In the genomic region with DNA sequence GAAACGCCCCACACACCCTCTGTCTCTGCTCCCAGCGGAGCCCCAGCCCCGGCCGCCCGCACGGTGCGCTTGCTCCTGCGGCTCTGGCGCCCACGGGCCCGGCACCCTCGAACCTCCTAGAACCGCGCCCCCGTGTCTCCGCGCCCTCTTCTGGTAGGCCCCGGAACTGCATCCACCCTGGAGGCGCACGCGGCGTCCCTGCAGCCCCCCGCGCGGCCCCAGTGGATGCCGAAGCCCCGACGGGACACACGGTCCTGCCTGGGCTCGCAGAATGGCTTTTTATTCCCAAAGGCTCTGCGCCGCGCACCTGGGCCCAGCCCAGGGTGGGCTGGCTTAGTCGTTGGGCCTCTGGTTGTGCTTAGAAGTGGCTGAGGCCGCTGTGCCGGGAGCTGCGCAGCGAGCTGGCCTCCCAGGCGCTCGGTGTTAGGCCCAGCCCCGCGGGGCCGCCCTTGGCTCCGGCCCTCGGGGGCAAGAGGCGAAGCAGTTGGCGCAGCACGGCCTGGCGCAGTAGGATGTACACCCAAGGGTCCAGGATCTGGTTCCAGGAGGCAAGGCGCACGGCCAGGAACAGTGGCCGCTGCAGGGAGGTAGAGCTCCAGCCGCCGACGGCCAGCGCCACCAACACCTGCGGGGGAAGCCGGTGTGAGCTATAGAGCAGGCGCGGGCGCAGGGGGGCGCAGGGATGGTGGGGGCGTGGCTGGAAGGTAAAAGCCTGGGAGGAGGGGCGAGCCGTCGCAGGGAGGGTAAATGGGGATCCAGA, we compare ENCODE assay signal across 7 cellular contexts. TPM values are rescaled to one million over a fixed set of nuclear protein-coding genes. Genes with fewer than 3 reads are reported as not detected.
DNase-seq lines count a peak whose midpoint lies in the region; ATAC-seq lines count a peak whose summit lies in the region.

No MANE protein-coding gene starts in this region.

- peaks cover 7% of the 10 kb centered on the region for H3K36me3 Mint-ChIP-seq in activated CD4-positive, alpha-beta memory T cell treated with anti-CD3 and anti-CD28 coated beads for 36 hours

- H3K27ac ChIP-seq in ectodermal cell (ENCODE audit: insufficient read depth, low read depth, low read length, poor library complexity, severe bottlenecking) (no peak overlapping the region), mesenchymal stem cell (ENCODE audit: low read length, poor library complexity, severe bottlenecking) (no peak overlapping the region)

- peak overlapping the region; percentile 43 for H4K91ac ChIP-seq in mesenchymal stem cell (ENCODE audit: low read length)

- H3K79me1 ChIP-seq in mesenchymal stem cell (replicated peaks; ENCODE audit: low read length, poor library complexity, severe bottlenecking): peaks cover 8% of the 10 kb centered on the region

- peak; percentile 80 for DNase-seq in NCI-H2196 (lab: John Stamatoyannopoulos, UW; ENCODE audit: unreplicated experiment)
- peak; percentile 86 for DNase-seq in activated CD4-positive, alpha-beta memory T cell treated with anti-CD3 and anti-CD28 coated beads for 36 hours
- peak; percentile 66 for DNase-seq in mesenchymal stem cell
- DNase-seq in stimulated activated CD8-positive, alpha-beta memory T cell treated with anti-CD3 and anti-CD28 coated beads, Interleukin-2, amount 100 ng/mL, for 48 hours (ENCODE audit: low read depth in 2 of 2): peak; percentile 82 to 83

- peak overlapping the region in 1 of 2 experiments; percentile 2 for H3K4ac ChIP-seq in mesenchymal stem cell (ENCODE audit: low read depth in 1 of 2, low read length in 2 of 2)

- peak overlapping the region; percentile 67 for H4K8ac ChIP-seq in mesenchymal stem cell (ENCODE audit: low read length)

- H2AFZ ChIP-seq in mesenchymal stem cell (ENCODE audit: low read depth, low read length): peak overlapping the region; percentile 86

- intact Hi-C loops in activated CD4-positive, alpha-beta memory T cell treated with anti-CD3 and anti-CD28 coated beads for 36 hours (cut with micrococcal nuclease): loop anchor here (2.0 to 5.0 kb wide), 2 partner anchors 40 to 335 kb away; a partner anchor contains a TSS

- no peak overlapping the region for H2AK5ac ChIP-seq in mesenchymal stem cell (ENCODE audit: low read length, severe bottlenecking)

- H2BK12ac ChIP-seq in mesenchymal stem cell (ENCODE audit: low read length in 2 of 2): peak overlapping the region in 1 of 2 experiments; percentile 1

- H3K27ac Mint-ChIP-seq in activated CD4-positive, alpha-beta memory T cell treated with anti-CD3 and anti-CD28 coated beads for 36 hours: no peak overlapping the region

- POLR2A ChIA-PET in activated CD4-positive, alpha-beta memory T cell treated with anti-CD3 and anti-CD28 coated beads for 36 hours (lab: Charles Lee): no interaction called here

- no peak overlapping the region for H2BK15ac ChIP-seq in mesenchymal stem cell (ENCODE audit: low read depth, poor library complexity, severe bottlenecking)

- CTCF ChIA-PET in activated CD4-positive, alpha-beta memory T cell treated with anti-CD3 and anti-CD28 coated beads for 36 hours (lab: Charles Lee): interaction anchor here (0.5 to 3.6 kb wide), 21 partner anchors 8 to 554 kb away, joined by 3 to 29 read pairs (median 4); a partner anchor contains a TSS

- no peak overlapping the region for H3K4me3 Mint-ChIP-seq in activated CD4-positive, alpha-beta memory T cell treated with anti-CD3 and anti-CD28 coated beads for 36 hours

- no peak overlapping the region for H3K14ac ChIP-seq in mesenchymal stem cell (ENCODE audit: low read length in 2 of 2)

- peaks cover 18% of the 10 kb centered on the region for H3K27me3 Mint-ChIP-seq in activated CD4-positive, alpha-beta memory T cell treated with anti-CD3 and anti-CD28 coated beads for 36 hours

- peak overlapping the region; percentile 37 to 68 for H3K18ac ChIP-seq in mesenchymal stem cell (ENCODE audit: low read depth in 1 of 2, low read length in 2 of 2)

- peak overlapping the region; percentile 27 for H3K4me3 ChIP-seq in ectodermal cell (ENCODE audit: insufficient read depth, low read depth, low read length)
- no peak overlapping the region for H3K4me3 ChIP-seq in mesenchymal stem cell (ENCODE audit: insufficient read depth in 1 of 2, low read depth in 1 of 2, low read length in 2 of 2)

- H3K4me2 ChIP-seq in mesenchymal stem cell (ENCODE audit: low read length, poor library complexity, severe bottlenecking): peak overlapping the region; percentile 30

- no peaks in the 10 kb centered on the region for H3K9me3 ChIP-seq in ectodermal cell (ENCODE audit: control insufficient read depth, low read length)
- H3K9me3 ChIP-seq in mesenchymal stem cell (ENCODE audit: control insufficient read depth, low read length): no peaks in the 10 kb centered on the region

- H3K36me3 ChIP-seq in ectodermal cell (ENCODE audit: control insufficient read depth, insufficient read depth, low read length): peaks cover 6% of the 10 kb centered on the region
- H3K36me3 ChIP-seq in mesenchymal stem cell (ENCODE audit: control insufficient read depth in 1 of 2, insufficient read depth in 2 of 2, low read depth in 1 of 2, low read length in 2 of 2): peaks cover 33 to 77% of the 10 kb centered on the region in 2 experiments

- no peaks in the 10 kb centered on the region for H3K9me3 Mint-ChIP-seq in activated CD4-positive, alpha-beta memory T cell treated with anti-CD3 and anti-CD28 coated beads for 36 hours

- H3K9ac ChIP-seq in mesenchymal stem cell (ENCODE audit: low read length): no peak overlapping the region

- H2BK5ac ChIP-seq in mesenchymal stem cell (ENCODE audit: low read depth, low read length, poor library complexity, severe bottlenecking): no peak overlapping the region

- H3K4me1 ChIP-seq in ectodermal cell (ENCODE audit: control insufficient read depth, insufficient read depth, low read length): peaks cover 21% of the 10 kb centered on the region
- peaks cover 39% of the 10 kb centered on the region for H3K4me1 ChIP-seq in mesenchymal stem cell (ENCODE audit: control insufficient read depth, insufficient read depth, low read depth, low read length)

- ATAC-seq in GM18909 (IDR thresholded peaks at IDR 0.05; ENCODE audit: poor library complexity, unreplicated experiment) (peak; percentile 50), HG02852 (IDR thresholded peaks at IDR 0.05; ENCODE audit: unreplicated experiment) (no peak)

- no peak overlapping the region for H2BK120ac ChIP-seq in mesenchymal stem cell (ENCODE audit: low read depth, low read length)

- WGBS in ectodermal cell, 2 experiments: 7 to 8% methylated on average over 66 of the region's 66 CpGs
- WGBS in mesenchymal stem cell: 10% methylated on average over 66 of the region's 66 CpGs

- peak overlapping the region in 1 of 2 experiments; percentile 77 for H3K23ac ChIP-seq in mesenchymal stem cell (ENCODE audit: low read length in 2 of 2)

- H3K4me1 Mint-ChIP-seq in activated CD4-positive, alpha-beta memory T cell treated with anti-CD3 and anti-CD28 coated beads for 36 hours (ENCODE audit: low read depth): peaks cover 28% of the 10 kb centered on the region

- H3K27me3 ChIP-seq in ectodermal cell (ENCODE audit: control insufficient read depth, insufficient read depth, low read length, poor library complexity, severe bottlenecking): peaks cover 13% of the 10 kb centered on the region
- peaks cover 0 to 17% of the 10 kb centered on the region in 2 experiments for H3K27me3 ChIP-seq in mesenchymal stem cell (ENCODE audit: control insufficient read depth in 1 of 2, insufficient read depth in 1 of 2, low read length in 2 of 2)

RNA-seq across cellular contexts. Expression of a gene that starts 2.8 kb away (rescaled TPM):
- total RNA-seq in activated CD4-positive, alpha-beta memory T cell treated with anti-CD3 and anti-CD28 coated beads for 36 hours: under 1 TPM; 0.29 to 0.41 TPM
- not detected for polyA plus RNA-seq in ectodermal cell (2013, experiment 1 of 4)
- 0.36 TPM for polyA plus RNA-seq in ectodermal cell (2013, experiment 2 of 4)
- polyA plus RNA-seq in ectodermal cell (2013, experiment 3 of 4): 0.32 TPM
- polyA plus RNA-seq in ectodermal cell (2013, experiment 4 of 4): 0.81 TPM
- 1.2 TPM for polyA plus RNA-seq in mesenchymal stem cell (2013, experiment 1 of 2)
- polyA plus RNA-seq in mesenchymal stem cell (2013, experiment 2 of 2): 1.3 TPM

RNA-seq across cellular contexts. Expression of a gene that starts 23.5 kb away (rescaled TPM):
- total RNA-seq in activated CD4-positive, alpha-beta memory T cell treated with anti-CD3 and anti-CD28 coated beads for 36 hours: 10 to 100 TPM; 31.5 to 35.2 TPM
- 62.0 TPM for polyA plus RNA-seq in ectodermal cell (2013, experiment 1 of 4)
- polyA plus RNA-seq in ectodermal cell (2013, experiment 2 of 4): 67.5 TPM
- 54.2 TPM for polyA plus RNA-seq in ectodermal cell (2013, experiment 3 of 4)
- 60.7 TPM for polyA plus RNA-seq in ectodermal cell (2013, experiment 4 of 4)
- polyA plus RNA-seq in mesenchymal stem cell (2013, experiment 1 of 2): 120 TPM
- 116 TPM for polyA plus RNA-seq in mesenchymal stem cell (2013, experiment 2 of 2)

RNA-seq across cellular contexts. Expression of a gene that starts 39.3 kb away (rescaled TPM):
- total RNA-seq in activated CD4-positive, alpha-beta memory T cell treated with anti-CD3 and anti-CD28 coated beads for 36 hours: 100 to 1,000 TPM; 188 to 207 TPM
- polyA plus RNA-seq in ectodermal cell (2013, experiment 1 of 4): 96.0 TPM
- 88.5 TPM for polyA plus RNA-seq in ectodermal cell (2013, experiment 2 of 4)
- 75.8 TPM for polyA plus RNA-seq in ectodermal cell (2013, experiment 3 of 4)
- 81.3 TPM for polyA plus RNA-seq in ectodermal cell (2013, experiment 4 of 4)
- 75.4 TPM for polyA plus RNA-seq in mesenchymal stem cell (2013, experiment 1 of 2)
- polyA plus RNA-seq in mesenchymal stem cell (2013, experiment 2 of 2): 74.2 TPM

RNA-seq across cellular contexts. Expression of a gene that starts 45.8 kb away (rescaled TPM):
- 10 to 100 TPM; 71.2 to 76.5 TPM for total RNA-seq in activated CD4-positive, alpha-beta memory T cell treated with anti-CD3 and anti-CD28 coated beads for 36 hours
- 74.3 TPM for polyA plus RNA-seq in ectodermal cell (2013, experiment 1 of 4)
- polyA plus RNA-seq in ectodermal cell (2013, experiment 2 of 4): 55.4 TPM
- 48.0 TPM for polyA plus RNA-seq in ectodermal cell (2013, experiment 3 of 4)
- polyA plus RNA-seq in ectodermal cell (2013, experiment 4 of 4): 55.5 TPM
- 59.4 TPM for polyA plus RNA-seq in mesenchymal stem cell (2013, experiment 1 of 2)
- polyA plus RNA-seq in mesenchymal stem cell (2013, experiment 2 of 2): 60.1 TPM

RNA-seq across cellular contexts. Expression of a gene that starts 53.2 kb away (rescaled TPM):
- 100 to 1,000 TPM; 200 to 204 TPM for total RNA-seq in activated CD4-positive, alpha-beta memory T cell treated with anti-CD3 and anti-CD28 coated beads for 36 hours
- 95.5 TPM for polyA plus RNA-seq in ectodermal cell (2013, experiment 1 of 4)
- 91.5 TPM for polyA plus RNA-seq in ectodermal cell (2013, experiment 2 of 4)
- polyA plus RNA-seq in ectodermal cell (2013, experiment 3 of 4): 78.7 TPM
- polyA plus RNA-seq in ectodermal cell (2013, experiment 4 of 4): 76.2 TPM
- 46.7 TPM for polyA plus RNA-seq in mesenchymal stem cell (2013, experiment 1 of 2)
- polyA plus RNA-seq in mesenchymal stem cell (2013, experiment 2 of 2): 46.1 TPM
